ENCODE assay signal across 24 cellular contexts in the genomic region with DNA sequence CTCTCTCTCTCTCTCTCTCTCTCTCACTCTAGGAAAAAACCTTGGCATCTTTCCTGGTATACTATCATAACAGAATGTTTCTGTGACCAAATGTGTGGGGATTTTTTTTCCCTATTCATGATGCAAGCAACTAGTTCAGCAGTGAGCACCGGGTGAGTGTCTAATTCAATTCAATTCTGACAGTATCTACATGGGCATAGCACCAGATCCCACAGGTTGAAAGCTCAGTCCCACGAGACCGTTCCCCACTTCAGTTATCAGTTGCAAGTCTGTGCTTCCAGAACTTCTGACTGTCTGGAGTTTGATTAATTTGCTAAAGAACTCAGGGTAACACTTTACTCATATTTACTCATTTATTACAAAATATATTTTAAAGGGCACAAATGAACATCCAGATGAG.
"Had no signal": no experiment of that assay in that cellular context is flagged by ENCODE, and none has a peak within 500 bp of the region (broad histone marks: within the 10 kb centered on the region; RNA-seq: fewer than 3 reads in every experiment).

No MANE protein-coding gene starts in this region.

- H3K27ac ChIP-seq: KMS-11 had no signal

- FAIRE-seq: astrocyte, colon, TTC549 had no signal

- H3K4me2 ChIP-seq: KMS-11 had no signal

- DNase-seq: activated B cell treated with CpG ODN at 0.5 μM for 24 hours; activated CD4-positive, alpha-beta memory T cell treated with anti-CD3 and anti-CD28 coated beads for 36 hours; activated CD4-positive, alpha-beta T cell treated with anti-CD3 and anti-CD28 coated beads for 1 hour; activated CD4-positive, alpha-beta T cell treated with anti-CD3 and anti-CD28 coated beads, Interleukin-2, amount 10 ng/mL, durations not matched to agents 7 days and 5 days; activated CD8-positive, alpha-beta memory T cell treated with anti-CD3 and anti-CD28 coated beads for 24 hours; activated effector memory CD4-positive, alpha-beta T cell treated with anti-CD3 and anti-CD28 coated beads, Interleukin-2, amount 50 U/mL, for 16 hours; activated naive CD4-positive, alpha-beta T cell treated with Interleukin-2 at 50 U/mL for 16 hours; activated naive CD8-positive, alpha-beta T cell treated with anti-CD3 and anti-CD28 coated beads, Interleukin-2, amount 50 U/mL, for 24 hours; activated T-cell treated with anti-CD3 and anti-CD28 coated beads, Interleukin-2, amount 50 U/mL, for 4 hours; amygdala; cerebellar nuclear complex; NCI-H1092; NCI-H1417; NCI-H1930; NCI-H2107; NCI-H524; NCI-H748 treated with DMSO at 0.1 percent for 48 hours; RPMI8226; T-helper 17 cell; T1000 had no signal
